Comparison of ENCODE assay signal across 23 cellular contexts in genomic region chr2:95353055-95353575, GRCh38. TPM values are rescaled to one million over a fixed set of nuclear protein-coding genes. Genes with fewer than 3 reads are reported as not detected.
DNase-seq lines count a peak whose midpoint lies in the region; ATAC-seq, FAIRE-seq and TF ChIP-seq lines count a peak whose summit lies in the region.
"Had no signal": no experiment of that assay in that cellular context is flagged by ENCODE, and none has a peak within 500 bp of the region (broad histone marks: within the 10 kb centered on the region; RNA-seq: fewer than 3 reads in every experiment).

No MANE protein-coding gene starts in this region.

- BruUV-seq in HepG2 (replicated peaks; lab: Mats Ljungman, UMichigan) = no TSS peak

- no peak for ATAC-seq in HepG2
- no peak for ATAC-seq in GM18909 (IDR thresholded peaks at IDR 0.05; ENCODE audit: poor library complexity, unreplicated experiment)
- ATAC-seq in HG03097 (IDR thresholded peaks at IDR 0.05; ENCODE audit: low FRiP score, unreplicated experiment) = no peak
- ATAC-seq: GM12878 had no signal

- FAIRE-seq in HepG2 (lab: Jason Lieb, UNC) = no peak
- FAIRE-seq: GM12878 had no signal

- DNase-seq in Peyer's patch (peak in 2 of 3 donors; percentile 24 to 34), coronary artery (ENCODE audit: low spot score) (peak; percentile 41), HepG2 (ENCODE audit: low spot score) (no peak), spleen (peak; percentile 74), germinal center (ENCODE audit: low spot score) (no peak), cortex of kidney (lab: John Stamatoyannopoulos, UW) (no peak)
- DNase-seq: ACHN; C1 segment of cervical spinal cord; CD8-positive, alpha-beta memory T cell; DMS53; EL; IMR-90; Karpas-422; NCI-H1417 treated with DMSO at 0.1 percent for 48 hours; NCI-H187 treated with DMSO at 0.1 percent for 48 hours; NCI-H2227 treated with DMSO at 0.1 percent for 48 hours; NCI-H510A treated with DMSO at 0.1 percent for 48 hours; NCI-H82; OCI-M1; SIG-M5 had no signal

- TF ChIP-seq CTCF in Peyer's patch (IDR thresholded peaks at IDR 0.05) (no peak), coronary artery (IDR thresholded peaks at IDR 0.05) (no peak), HepG2 (CRISPR knock-in tag; IDR thresholded peaks at IDR 0.05) (no peak), spleen (IDR thresholded peaks at IDR 0.05 in 8 of 11, conservative IDR thresholded peaks at IDR 0.05 in 3 of 11) (no peak)

- no peak overlapping the region for H3K27ac ChIP-seq in Peyer's patch
- no peak overlapping the region for H3K27ac ChIP-seq in coronary artery
- H3K27ac ChIP-seq in HepG2 (ENCODE audit: extremely low read length, insufficient read depth, low read length) = no peak overlapping the region
- no peak overlapping the region for H3K27ac ChIP-seq in spleen

- no peak for TF ChIP-seq RAD21 in HepG2 (CRISPR knock-in tag; IDR thresholded peaks at IDR 0.05)

- H3K27me3 ChIP-seq in Peyer's patch = no peaks in the 10 kb centered on the region
- H3K27me3 ChIP-seq in HepG2 (ENCODE audit: control insufficient read depth in 1 of 2, insufficient read depth in 2 of 2, low read length in 2 of 2) = peaks cover 6 to 49% of the 10 kb centered on the region in 2 experiments; a peak in 4 of 5 replicates
- H3K27me3 ChIP-seq in spleen (replicated peaks in 1 of 7) = peaks cover 0 to 19% (median 0%) of the 10 kb centered on the region in 7 donors

- no peak overlapping the region for H3K4me2 ChIP-seq in HepG2 (ENCODE audit: low read depth, low read length)

- intact Hi-C loops in HepG2 (cut with micrococcal nuclease; ENCODE audit: unreplicated experiment) (no loop called here), spleen (cut with DNase I; ENCODE audit: low total_unique reads) (no loop called here)

- in situ Hi-C loops in HepG2 (cut with HindIII; ENCODE audit: extremely low pct_ligation_motif_present, low pct_unique_long_range_greater_than_20kb) = no loop called here

- POLR2A ChIA-PET in HepG2 (lab: Yijun Ruan, JAX) = no interaction called here

- TF ChIP-seq POLR2A in Peyer's patch (IDR thresholded peaks at IDR 0.05) (no peak), HepG2 (IDR thresholded peaks at IDR 0.05; ENCODE audit: insufficient read depth in 1 of 2, low read depth in 2 of 2, low read length in 2 of 2) (no peak), spleen (IDR thresholded peaks at IDR 0.05) (no peak)

- no peak overlapping the region for H2AFZ ChIP-seq in HepG2 (ENCODE audit: low read length)

- TF ChIP-seq EP300 in HepG2 (IDR thresholded peaks at IDR 0.05; ENCODE audit: low read depth in 2 of 2, low read length in 2 of 2) = no peak
- no peak for TF ChIP-seq EP300 in HepG2 (CRISPR knock-in tag; IDR thresholded peaks at IDR 0.05; ENCODE audit: borderline replicate concordance)

- no peak overlapping the region for H3K9ac ChIP-seq in HepG2 (ENCODE audit: insufficient read depth, low read depth, low read length)

- no peaks in the 10 kb centered on the region for H3K9me3 ChIP-seq in Peyer's patch
- no peaks in the 10 kb centered on the region for H3K9me3 ChIP-seq in HepG2 (ENCODE audit: low read length)
- peaks cover 0 to 5% (median 0%) of the 10 kb centered on the region in 8 donors for H3K9me3 ChIP-seq in spleen

- WGBS in HepG2 (ENCODE audit: low lambda C conversion rate) = 37% methylated on average over 10 of the region's 10 CpGs
- WGBS in spleen, 5 donors = 84 to 95% (median 88%) methylated on average over 10 of the region's 10 CpGs

- CTCF ChIA-PET in HepG2 (lab: Yijun Ruan, JAX; ENCODE audit: low intra/inter-chr PET ratio, low total read pairs) = no interaction called here

- H4K20me1 ChIP-seq in HepG2 (ENCODE audit: insufficient read depth, low read length) = no peaks in the 10 kb centered on the region

- H3K4me1 ChIP-seq in Peyer's patch (no peaks in the 10 kb centered on the region), HepG2 (ENCODE audit: insufficient read depth, low read length) (no peaks in the 10 kb centered on the region), spleen (no peaks in the 10 kb centered on the region)

- no peak overlapping the region for H3K4me3 ChIP-seq in Peyer's patch
- H3K4me3 ChIP-seq in coronary artery = no peak overlapping the region
- no peak overlapping the region for H3K4me3 ChIP-seq in HepG2 (replicated peaks in 1 of 3; ENCODE audit: insufficient read depth in 1 of 3, low read depth in 2 of 3, low read length in 3 of 3)
- H3K4me3 ChIP-seq in spleen = no peak overlapping the region
- H3K4me3 ChIP-seq: GM12878 had no signal

- no peaks in the 10 kb centered on the region for H3K36me3 ChIP-seq in Peyer's patch
- H3K36me3 ChIP-seq in HepG2 (replicated peaks in 1 of 2; ENCODE audit: control insufficient read depth in 1 of 2, insufficient read depth in 2 of 2, low read length in 2 of 2) = no peaks in the 10 kb centered on the region
- H3K36me3 ChIP-seq in spleen = no peaks in the 10 kb centered on the region

- H3K79me2 ChIP-seq in HepG2 (ENCODE audit: insufficient read depth, low read length) = no peaks in the 10 kb centered on the region

TF ChIP-seq in HepG2, 621 proteins besides CTCF, POLR2A, EP300 and RAD21:
- TF ChIP-seq ZFX (CRISPR knock-in tag; IDR thresholded peaks at IDR 0.05; ENCODE audit: low read depth) (no peak), ZNF629 (CRISPR knock-in tag; conservative IDR thresholded peaks at IDR 0.05) (peak; percentile 38; the same call in 1 of the 2 replicates)
TF ChIP-seq in HepG2: peak in this region for 1.

RNA-seq across cellular contexts. Expression of gene FAHD2A, which starts 49.4 kb away (rescaled TPM):
- total RNA-seq in Peyer's patch (100 to 1,000 TPM in 2 of 4 donors, 10 to 100 TPM in 2; 10.7 to 112 (median 87.1) TPM), HepG2 (2016; rRNA removed; fragmentation: Illumina TruSeq; extraction: Trizol) (44.2 and 48.4 TPM in 2 replicates), spleen (10 to 100 TPM; 16.3 to 23.7 (median 18.7) TPM)
- 6.0 and 7.7 TPM in 2 replicates for total RNA-seq in HepG2 (2016; cell fraction: cytosol; rRNA removed; fragmentation: Illumina TruSeq; extraction: Trizol; ENCODE audit: low read depth)
- 43.7 and 52.6 TPM in 2 replicates for total RNA-seq in HepG2 (2016; cell fraction: insoluble cytoplasmic fraction; rRNA removed; fragmentation: Illumina TruSeq; extraction: Trizol)
- total RNA-seq in HepG2 (2016; cell fraction: membrane; rRNA removed; fragmentation: Illumina TruSeq; extraction: Trizol) = 11.6 and 14.6 TPM in 2 replicates
- total RNA-seq in HepG2 (2016; cell fraction: nucleus; rRNA removed; fragmentation: Illumina TruSeq; extraction: Trizol) = 37.1 and 41.1 TPM in 2 replicates
- polyA plus RNA-seq in HepG2 (2011; rRNA removed) (34.0 and 41.8 TPM in 2 replicates), spleen (10 to 100 TPM; 10.9 to 17.5 (median 14.0) TPM)
- polyA plus RNA-seq in HepG2 (2011; cell fraction: cytosol; rRNA removed) = 27.3 and 33.0 TPM in 2 replicates
- 86.2 and 107 TPM in 2 replicates for polyA plus RNA-seq in HepG2 (2011; cell fraction: nucleus; rRNA removed)
- polyA plus RNA-seq in HepG2 (2012) = 23.8 and 29.6 TPM in 2 replicates
- polyA plus RNA-seq in HepG2 (2016; cell fraction: cytosol; fragmentation: Illumina TruSeq; extraction: Trizol; ENCODE audit: low read depth) = 8.4 and 12.0 TPM in 2 replicates
- polyA plus RNA-seq in HepG2 (2016; cell fraction: insoluble cytoplasmic fraction; fragmentation: Illumina TruSeq; extraction: Trizol; ENCODE audit: low read depth) = 50.4 and 54.4 TPM in 2 replicates
- polyA plus RNA-seq in HepG2 (2016; cell fraction: membrane; fragmentation: Illumina TruSeq; extraction: Trizol; ENCODE audit: low read depth) = 11.0 and 12.8 TPM in 2 replicates
- polyA plus RNA-seq in HepG2 (2016; cell fraction: nucleus; fragmentation: Illumina TruSeq; extraction: Trizol; ENCODE audit: insufficient read depth, low read depth) = 56.9 and 57.0 TPM in 2 replicates
- 38.4 and 46.0 TPM in 2 replicates for polyA minus RNA-seq in HepG2 (2011; rRNA and poly(A)+ RNA removed; ENCODE audit: low replicate concordance)
- 14.6 and 15.4 TPM in 2 replicates for polyA minus RNA-seq in HepG2 (2011; cell fraction: cytosol; rRNA and poly(A)+ RNA removed)
- polyA minus RNA-seq in HepG2 (2011; cell fraction: nucleus; rRNA and poly(A)+ RNA removed) = 44.5 and 51.1 TPM in 2 replicates

RNA-seq across cellular contexts. Expression of gene KCNIP3, which starts 56.0 kb away (rescaled TPM):
- total RNA-seq in Peyer's patch = 10 to 100 TPM in 1 of 4 donors, 1 to 10 TPM in 3; 4.9 to 11.4 (median 7.2) TPM
- not detected in 2 replicates for total RNA-seq in HepG2 (2016; rRNA removed; fragmentation: Illumina TruSeq; extraction: Trizol)
- not detected in 2 replicates for total RNA-seq in HepG2 (2016; cell fraction: cytosol; rRNA removed; fragmentation: Illumina TruSeq; extraction: Trizol; ENCODE audit: low read depth)
- total RNA-seq in HepG2 (2016; cell fraction: insoluble cytoplasmic fraction; rRNA removed; fragmentation: Illumina TruSeq; extraction: Trizol) = not detected in 2 replicates
- total RNA-seq in HepG2 (2016; cell fraction: membrane; rRNA removed; fragmentation: Illumina TruSeq; extraction: Trizol) = 0.15 TPM in 1 of 2 replicates, not detected in the other
- not detected in 2 replicates for total RNA-seq in HepG2 (2016; cell fraction: nucleus; rRNA removed; fragmentation: Illumina TruSeq; extraction: Trizol)
- not detected in 2 replicates for polyA plus RNA-seq in HepG2 (2011; rRNA removed)
- polyA plus RNA-seq in HepG2 (2011; cell fraction: cytosol; rRNA removed) = not detected in 2 replicates
- not detected in 2 replicates for polyA plus RNA-seq in HepG2 (2011; cell fraction: nucleus; rRNA removed)
- not detected in 2 replicates for polyA plus RNA-seq in HepG2 (2012)
- not detected in 2 replicates for polyA plus RNA-seq in HepG2 (2016; cell fraction: cytosol; fragmentation: Illumina TruSeq; extraction: Trizol; ENCODE audit: low read depth)
- polyA plus RNA-seq in HepG2 (2016; cell fraction: insoluble cytoplasmic fraction; fragmentation: Illumina TruSeq; extraction: Trizol; ENCODE audit: low read depth) = not detected in 2 replicates
- polyA plus RNA-seq in HepG2 (2016; cell fraction: membrane; fragmentation: Illumina TruSeq; extraction: Trizol; ENCODE audit: low read depth) = not detected in 2 replicates
- polyA plus RNA-seq in HepG2 (2016; cell fraction: nucleus; fragmentation: Illumina TruSeq; extraction: Trizol; ENCODE audit: insufficient read depth, low read depth) = not detected in 2 replicates
- 0.07 TPM in 1 of 2 replicates, not detected in the other for polyA minus RNA-seq in HepG2 (2011; rRNA and poly(A)+ RNA removed; ENCODE audit: low replicate concordance)
- not detected in 2 replicates for polyA minus RNA-seq in HepG2 (2011; cell fraction: cytosol; rRNA and poly(A)+ RNA removed)
- polyA minus RNA-seq in HepG2 (2011; cell fraction: nucleus; rRNA and poly(A)+ RNA removed) = not detected in 2 replicates
- 1 to 10 TPM; 2.6 to 5.2 (median 4.2) TPM for total RNA-seq in spleen
- polyA plus RNA-seq in spleen = 1 to 10 TPM in 1 of 3 donors, under 1 TPM in 2; 0.59 to 1.8 (median 0.85) TPM
- total RNA-seq: CD8-positive, alpha-beta memory T cell; GM12878 had no signal
- polyA plus RNA-seq: CD8-positive, alpha-beta memory T cell; GM12878 had no signal

Comparison
In these comparisons a context has a peak if more than half of its experiments do, and no peak if none do; other contexts are left out.
1. DNase-seq: peak in Peyer's patch (2 of 3), coronary artery (single experiment) and spleen (single experiment); none in HepG2 (single experiment), germinal center (single experiment) and cortex of kidney (single experiment).